8 cellular contexts compared by ENCODE assay signal in the genomic region with DNA sequence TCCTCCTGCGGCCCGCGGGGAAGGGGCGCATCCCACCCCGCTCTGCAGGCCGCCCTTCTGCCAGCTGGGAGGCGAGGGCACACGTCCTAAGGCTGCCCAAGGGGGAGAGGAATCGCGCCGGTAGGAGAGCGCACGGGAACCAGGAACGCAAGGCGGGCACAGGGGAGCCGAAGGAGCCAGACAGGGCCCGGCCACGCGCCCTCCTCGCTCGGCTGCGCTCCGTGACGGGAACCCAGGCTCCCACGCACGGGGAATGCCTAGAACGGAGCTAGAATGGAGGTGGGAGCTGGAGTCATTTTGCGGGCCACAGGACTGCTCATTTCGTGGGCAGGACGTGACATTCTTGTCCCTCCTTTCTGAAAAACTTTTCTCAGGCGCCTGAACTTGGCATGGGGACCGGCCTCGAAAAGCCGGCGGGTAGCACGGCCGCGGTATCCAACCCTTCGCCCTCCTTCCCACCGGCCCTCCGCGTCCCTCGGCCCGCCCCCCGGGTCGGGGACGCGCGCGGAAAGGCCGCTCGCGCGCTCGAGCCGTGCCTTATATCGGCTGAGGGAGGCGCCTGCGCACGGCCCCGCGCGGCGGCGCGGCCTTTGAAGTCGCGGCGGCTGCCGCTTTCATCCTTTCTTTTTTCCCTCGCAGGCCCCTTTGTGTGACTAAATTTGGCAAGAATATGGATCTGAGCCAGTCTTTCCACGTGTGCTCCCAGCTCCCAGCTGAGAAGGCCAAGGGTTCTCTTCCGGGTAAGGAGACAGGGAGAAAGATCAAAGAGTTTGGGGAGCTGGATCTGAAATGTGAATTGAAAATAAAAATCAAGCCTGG. TPM values are rescaled to one million over a fixed set of nuclear protein-coding genes. Genes with fewer than 3 reads are reported as not detected.
A peak's percentile ranks its signal among the peaks of the same experiment; 100 is the strongest.
DNase-seq lines count a peak whose midpoint lies in the region; ATAC-seq, FAIRE-seq and TF ChIP-seq lines count a peak whose summit lies in the region.

No MANE protein-coding gene starts in this region.

- TF ChIP-seq POLR2A in GM12891 (IDR thresholded peaks at IDR 0.05; ENCODE audit: low read depth, low read length) = no peak
- no peak for TF ChIP-seq POLR2A in tibial nerve (IDR thresholded peaks at IDR 0.05)

- peak overlapping the region; percentile 92 for H3K4me3 Mint-ChIP-seq in activated T-cell treated with anti-CD3 and anti-CD28 coated beads, Interleukin-2, amount 50 U/mL, for 24 hours

- no peak overlapping the region for H3K27ac ChIP-seq in neural cell (ENCODE audit: low read length)
- peak overlapping the region in 3 of 4 donors; percentile 66 to 83 (median 70) for H3K27ac ChIP-seq in tibial nerve

- no peaks in the 10 kb centered on the region for H3K9me3 Mint-ChIP-seq in activated T-cell treated with anti-CD3 and anti-CD28 coated beads, Interleukin-2, amount 50 U/mL, for 24 hours

- H3K4me2 ChIP-seq in neural cell (ENCODE audit: low read length) = peak overlapping the region; percentile 71

- H3K9me2 ChIP-seq in neural cell (ENCODE audit: insufficient read depth, low read length) = no peaks in the 10 kb centered on the region

- H3K27ac Mint-ChIP-seq in activated T-cell treated with anti-CD3 and anti-CD28 coated beads, Interleukin-2, amount 50 U/mL, for 24 hours = peak overlapping the region; percentile 98

- ATAC-seq in HG02852 (IDR thresholded peaks at IDR 0.05; ENCODE audit: unreplicated experiment) = peak; percentile 34

- H2AFZ ChIP-seq in neural cell (ENCODE audit: low read depth, low read length) = no peak overlapping the region

- TF ChIP-seq CTCF in fibroblast of mammary gland (conservative IDR thresholded peaks at IDR 0.05; ENCODE audit: control insufficient read depth, insufficient read depth, low read depth, low read length) (no peak), neural cell (IDR thresholded peaks at IDR 0.05; ENCODE audit: poor library complexity, severe bottlenecking) (peak; percentile 23), tibial nerve (IDR thresholded peaks at IDR 0.05) (no peak)

- H3K27me3 ChIP-seq in neural cell (ENCODE audit: insufficient read depth, low read depth, low read length) (peaks cover 68% of the 10 kb centered on the region), tibial nerve (peaks cover 0 to 39% of the 10 kb centered on the region in 2 donors)

- no peak for TF ChIP-seq RAD21 in neural cell (conservative IDR thresholded peaks at IDR 0.05)

- no peaks in the 10 kb centered on the region for H3K79me2 ChIP-seq in neural cell (replicated peaks; ENCODE audit: insufficient read depth, low read length)

- no peak overlapping the region for H3K9ac ChIP-seq in neural cell (ENCODE audit: low read length)

- peak; percentile 47 for DNase-seq in GM12891 (ENCODE audit: insufficient read length, low spot score)
- peak; percentile 80 for DNase-seq in NCI-H2227 (lab: John Stamatoyannopoulos, UW; ENCODE audit: unreplicated experiment)
- DNase-seq in activated T-cell treated with anti-CD3 and anti-CD28 coated beads, Interleukin-2, amount 50 U/mL, for 24 hours = peak; percentile 85
- DNase-seq in fibroblast of mammary gland (ENCODE audit: low read depth) = peak; percentile 57
- DNase-seq in tibial nerve (ENCODE audit: low spot score in 2 of 2) = peak in 1 of 2 donors; percentile 20
- DNase-seq in cerebellar cortex (ENCODE audit: low spot score) = no peak

- H3K4me1 ChIP-seq in tibial nerve = peaks cover 0 to 43% (median 10%) of the 10 kb centered on the region in 4 donors

- 1 to 2% methylated on average over 39 to 66 of the region's 73 CpGs for WGBS in tibial nerve, 2 donors

- no peak for TF ChIP-seq EP300 in neural cell (conservative IDR thresholded peaks at IDR 0.05; ENCODE audit: poor library complexity, severe bottlenecking)
- peak in 1 of 2 donors; percentile 54 for TF ChIP-seq EP300 in tibial nerve (IDR thresholded peaks at IDR 0.05)

- peaks cover 3% of the 10 kb centered on the region for H3F3A ChIP-seq in neural cell (ENCODE audit: insufficient read depth, low read length, poor library complexity, severe bottlenecking)

- H3K36me3 Mint-ChIP-seq in activated T-cell treated with anti-CD3 and anti-CD28 coated beads, Interleukin-2, amount 50 U/mL, for 24 hours (ENCODE audit: low read depth) = peaks cover 25% of the 10 kb centered on the region

- peaks cover 14% of the 10 kb centered on the region for H3K27me3 Mint-ChIP-seq in activated T-cell treated with anti-CD3 and anti-CD28 coated beads, Interleukin-2, amount 50 U/mL, for 24 hours

- no peaks in the 10 kb centered on the region for H3K36me3 ChIP-seq in neural cell (ENCODE audit: insufficient read depth, low read length)
- no peaks in the 10 kb centered on the region for H3K36me3 ChIP-seq in tibial nerve

- H4K20me1 ChIP-seq in neural cell (ENCODE audit: insufficient read depth) = no peaks in the 10 kb centered on the region

- peak; percentile 66 for FAIRE-seq in GM12891 (lab: Jason Lieb, UNC)

- peak overlapping the region; percentile 47 for H3K4me3 ChIP-seq in fibroblast of mammary gland (ENCODE audit: control insufficient read depth, low read depth, low read length)
- peak overlapping the region; percentile 71 for H3K4me3 ChIP-seq in neural cell (ENCODE audit: low read length)
- H3K4me3 ChIP-seq in tibial nerve = peak overlapping the region; percentile 43 to 71 (median 56)

- H3K9me3 ChIP-seq in neural cell (ENCODE audit: low read length) (no peaks in the 10 kb centered on the region), tibial nerve (no peaks in the 10 kb centered on the region)

- H3K4me1 Mint-ChIP-seq in activated T-cell treated with anti-CD3 and anti-CD28 coated beads, Interleukin-2, amount 50 U/mL, for 24 hours (ENCODE audit: low read depth) = peaks cover 53% of the 10 kb centered on the region

TF ChIP-seq in GM12891, 5 proteins besides CTCF, POLR2A, EP300 and RAD21:
- TF ChIP-seq POU2F2 (IDR thresholded peaks at IDR 0.05; ENCODE audit: low read depth, low read length) (no peak), PAX5 (IDR thresholded peaks at IDR 0.05; ENCODE audit: insufficient read depth, low read length, severe bottlenecking) (no peak), TAF1 (IDR thresholded peaks at IDR 0.05; ENCODE audit: low read depth, low read length) (no peak), SPI1 (IDR thresholded peaks at IDR 0.05; ENCODE audit: low read depth, low read length) (no peak), POLR2AphosphoS5 (IDR thresholded peaks at IDR 0.05; ENCODE audit: low read depth, low read length) (no peak)

TF ChIP-seq in neural cell, 6 proteins besides CTCF, POLR2A, EP300 and RAD21:
- TF ChIP-seq MXI1 (conservative IDR thresholded peaks at IDR 0.05; ENCODE audit: poor library complexity, severe bottlenecking) = peak; percentile 11
- TF ChIP-seq, protein P1, sequence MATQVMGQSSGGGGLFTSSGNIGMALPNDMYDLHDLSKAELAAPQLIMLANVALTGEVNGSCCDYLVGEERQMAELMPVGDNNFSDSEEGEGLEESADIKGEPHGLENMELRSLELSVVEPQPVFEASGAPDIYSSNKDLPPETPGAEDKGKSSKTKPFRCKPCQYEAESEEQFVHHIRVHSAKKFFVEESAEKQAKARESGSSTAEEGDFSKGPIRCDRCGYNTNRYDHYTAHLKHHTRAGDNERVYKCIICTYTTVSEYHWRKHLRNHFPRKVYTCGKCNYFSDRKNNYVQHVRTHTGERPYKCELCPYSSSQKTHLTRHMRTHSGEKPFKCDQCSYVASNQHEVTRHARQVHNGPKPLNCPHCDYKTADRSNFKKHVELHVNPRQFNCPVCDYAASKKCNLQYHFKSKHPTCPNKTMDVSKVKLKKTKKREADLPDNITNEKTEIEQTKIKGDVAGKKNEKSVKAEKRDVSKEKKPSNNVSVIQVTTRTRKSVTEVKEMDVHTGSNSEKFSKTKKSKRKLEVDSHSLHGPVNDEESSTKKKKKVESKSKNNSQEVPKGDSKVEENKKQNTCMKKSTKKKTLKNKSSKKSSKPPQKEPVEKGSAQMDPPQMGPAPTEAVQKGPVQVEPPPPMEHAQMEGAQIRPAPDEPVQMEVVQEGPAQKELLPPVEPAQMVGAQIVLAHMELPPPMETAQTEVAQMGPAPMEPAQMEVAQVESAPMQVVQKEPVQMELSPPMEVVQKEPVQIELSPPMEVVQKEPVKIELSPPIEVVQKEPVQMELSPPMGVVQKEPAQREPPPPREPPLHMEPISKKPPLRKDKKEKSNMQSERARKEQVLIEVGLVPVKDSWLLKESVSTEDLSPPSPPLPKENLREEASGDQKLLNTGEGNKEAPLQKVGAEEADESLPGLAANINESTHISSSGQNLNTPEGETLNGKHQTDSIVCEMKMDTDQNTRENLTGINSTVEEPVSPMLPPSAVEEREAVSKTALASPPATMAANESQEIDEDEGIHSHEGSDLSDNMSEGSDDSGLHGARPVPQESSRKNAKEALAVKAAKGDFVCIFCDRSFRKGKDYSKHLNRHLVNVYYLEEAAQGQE (IDR thresholded peaks at IDR 0.05; ENCODE audit: borderline replicate concordance) = no peak
- no peak for TF ChIP-seq EZH2 (IDR thresholded peaks at IDR 0.05; ENCODE audit: borderline replicate concordance, insufficient read depth, low read length, poor library complexity, severe bottlenecking)
- peak; percentile 16 for TF ChIP-seq POLR2AphosphoS5 (IDR thresholded peaks at IDR 0.05)
- no peak for TF ChIP-seq TAF1 (IDR thresholded peaks at IDR 0.05; ENCODE audit: low read depth)
- TF ChIP-seq SMC3 (conservative IDR thresholded peaks at IDR 0.05; ENCODE audit: poor library complexity) = peak; percentile 8

RNA-seq across cellular contexts. Expression of a gene that starts 4.3 kb away (rescaled TPM):
- polyA plus RNA-seq in GM12891 (2012; ENCODE audit: low read depth, missing spikeins) = 1.4 TPM
- polyA plus RNA-seq in neural cell = 0.60 and 0.78 TPM in 2 replicates
- polyA minus RNA-seq in neural cell = 1.3 and 1.7 TPM in 2 replicates
- 10 to 100 TPM in 1 of 4 donors, 1 to 10 TPM in 3; 1.9 to 11.7 (median 8.3) TPM for total RNA-seq in tibial nerve
